ENCODE assay signal across 8 cellular contexts in genomic region chr10:46030091-46030937, GRCh38. TPM values are rescaled to one million over a fixed set of nuclear protein-coding genes. Genes with fewer than 3 reads are reported as not detected.
DNase-seq lines count a peak whose midpoint lies in the region; ATAC-seq and TF ChIP-seq lines count a peak whose summit lies in the region.

TSS of gene NCOA4 (minus strand) at chr10:46030623. CDS start at chr10:46016680, 13,943 bp downstream.

- no peaks in the 10 kb centered on the region for H3K36me3 ChIP-seq in HUES48 (ENCODE audit: control insufficient read depth, insufficient read depth, low read length)
- peaks cover 12% of the 10 kb centered on the region for H3K36me3 ChIP-seq in NT2/D1 (ENCODE audit: insufficient read depth, insufficient read length, low read length)

- BruUV-seq in Calu3 (replicated peaks; lab: Mats Ljungman, UMichigan) = no TSS peak

- H3K9me3 Mint-ChIP-seq in Calu3 (ENCODE audit: low read depth, unreplicated experiment) (no peaks in the 10 kb centered on the region), endothelial cell (ENCODE audit: unreplicated experiment) (no peaks in the 10 kb centered on the region)

- peak within 1 kb of the TSS; percentile 83 for H3K27ac Mint-ChIP-seq in Calu3 (ENCODE audit: unreplicated experiment)
- peak within 1 kb of the TSS; percentile 92 for H3K27ac Mint-ChIP-seq in endothelial cell (ENCODE audit: unreplicated experiment)

- no peaks in the 10 kb centered on the region for H3K9me3 ChIP-seq in HUES48 (ENCODE audit: control insufficient read depth, insufficient read depth, low read length)
- H3K9me3 ChIP-seq in NT2/D1 (ENCODE audit: insufficient read depth, low read length) = no peaks in the 10 kb centered on the region

- peak within 1 kb of the TSS; percentile 75; the same call in 1 of the 2 replicates for H3K9ac ChIP-seq in HUES48 (ENCODE audit: low read depth, low read length)
- H3K9ac ChIP-seq in NT2/D1 (ENCODE audit: insufficient read length, low read depth) = peak within 1 kb of the TSS; percentile 94

- H3K4me1 ChIP-seq in HUES48 (ENCODE audit: control insufficient read depth, insufficient read depth, low read length) (peaks cover 15% of the 10 kb centered on the region), NT2/D1 (ENCODE audit: insufficient read depth, insufficient read length) (no peaks in the 10 kb centered on the region)

- peak within 1 kb of the TSS; percentile 65 for H3K27ac ChIP-seq in HUES48 (ENCODE audit: low read depth, low read length)

- DNase-seq in Calu3 (peak; percentile 95), NT2/D1 (ENCODE audit: low read depth, low spot score) (peak; percentile 91), endothelial cell (ENCODE audit: low spot score) (peak; percentile 95), midbrain (lab: John Stamatoyannopoulos, UW) (peak; percentile 95)
- DNase-seq in activated CD8-positive, alpha-beta memory T cell treated with anti-CD3 and anti-CD28 coated beads, Interleukin-2, amount 50 U/mL, for 24 hours (ENCODE audit: extremely low read depth) = peak; percentile 95
- DNase-seq in stimulated activated CD8-positive, alpha-beta memory T cell treated with anti-CD3 and anti-CD28 coated beads, Interleukin-2, amount 100 ng/mL, for 1 hour (ENCODE audit: low read depth in 2 of 2) = peak; percentile 92 to 94

- ATAC-seq in GM21390 (IDR thresholded peaks at IDR 0.05; ENCODE audit: unreplicated experiment) = peak; percentile 98

- H3K27me3 ChIP-seq in HUES48 (ENCODE audit: control insufficient read depth, insufficient read depth, low read length) (no peaks in the 10 kb centered on the region), NT2/D1 (ENCODE audit: insufficient read depth, insufficient read length) (no peaks in the 10 kb centered on the region)

- TF ChIP-seq CTCF in Calu3 (IDR thresholded peaks at IDR 0.05; ENCODE audit: unreplicated experiment) (peak; percentile 70), endothelial cell (IDR thresholded peaks at IDR 0.05; ENCODE audit: unreplicated experiment) (peak; percentile 50)

- H3K4me1 Mint-ChIP-seq in Calu3 (ENCODE audit: low read depth, unreplicated experiment) (peaks cover 35% of the 10 kb centered on the region), endothelial cell (ENCODE audit: unreplicated experiment) (peaks cover 52% of the 10 kb centered on the region)

- H3K36me3 Mint-ChIP-seq in Calu3 (ENCODE audit: insufficient read depth, unreplicated experiment) = peaks cover 30% of the 10 kb centered on the region
- H3K36me3 Mint-ChIP-seq in endothelial cell (ENCODE audit: low read depth, unreplicated experiment) = no peaks in the 10 kb centered on the region

- CTCF ChIA-PET in Calu3 (lab: Charles Lee) = interaction anchor here (0.6 kb wide), 1 partner anchor 579 kb away, joined by 4 read pairs; no protein-coding TSS in a partner anchor

- H3K27me3 Mint-ChIP-seq in Calu3 (ENCODE audit: unreplicated experiment) (no peaks in the 10 kb centered on the region), endothelial cell (ENCODE audit: unreplicated experiment) (peaks cover 2% of the 10 kb centered on the region)

- H3K4me3 ChIP-seq in HUES48 (ENCODE audit: low read depth, low read length) = peak within 1 kb of the TSS; percentile 96
- H3K4me3 ChIP-seq in NT2/D1 (ENCODE audit: insufficient read length, low read depth) = peak within 1 kb of the TSS; percentile 86

- intact Hi-C loops in Calu3 (cut with micrococcal nuclease; ENCODE audit: unreplicated experiment) = no loop called here

- peak within 1 kb of the TSS; percentile 89 for H3K4me3 Mint-ChIP-seq in Calu3 (ENCODE audit: low read depth, unreplicated experiment)
- H3K4me3 Mint-ChIP-seq in endothelial cell (ENCODE audit: unreplicated experiment) = peak within 1 kb of the TSS; percentile 94

RNA-seq across cellular contexts. Expression of gene NCOA4, which starts in this region (rescaled TPM):
- total RNA-seq in Calu3 (2022) (77.3 and 81.9 TPM in 2 replicates), endothelial cell (ENCODE audit: unreplicated experiment) (191 TPM)

Comparison
In these comparisons a context has a peak if more than half of its experiments do, and no peak if none do; other contexts are left out.
1. Peak in every context shown above with its lines: DNase-seq, ATAC-seq, H3K4me3 ChIP-seq and H3K27ac ChIP-seq.